In the genomic region with DNA sequence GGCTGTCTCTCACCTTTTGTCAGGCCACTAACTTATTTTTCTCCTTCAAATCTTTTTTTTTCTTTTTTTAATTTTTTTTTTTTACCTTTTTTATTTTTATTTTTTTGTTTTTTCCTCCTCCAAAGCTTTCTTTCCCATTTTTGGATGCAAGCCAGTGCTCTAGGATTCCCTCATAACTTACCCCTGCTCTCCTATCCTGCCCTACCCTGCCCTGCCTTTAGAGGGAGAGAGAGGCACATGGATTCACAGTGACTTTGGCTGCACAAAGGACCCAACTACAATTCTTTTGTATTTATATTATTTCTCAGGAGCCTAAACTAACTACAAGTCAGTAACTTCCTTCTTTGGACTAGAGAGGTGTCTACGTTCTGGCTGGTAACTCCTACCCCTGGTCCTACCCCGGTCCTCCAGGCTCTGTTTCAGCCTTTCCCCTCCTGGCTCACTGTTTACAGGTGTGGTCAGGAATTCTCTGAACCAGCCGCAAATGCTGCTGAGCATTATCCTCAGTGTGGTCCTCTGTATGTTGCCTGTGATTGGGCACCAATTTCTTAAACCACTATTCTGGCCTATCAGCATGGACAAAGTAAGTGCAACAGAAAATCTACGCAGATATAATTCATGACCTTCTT, we compare ENCODE assay signal across 8 cellular contexts. TPM values are rescaled to one million over a fixed set of nuclear protein-coding genes. Genes with fewer than 3 reads are reported as not detected.
DNase-seq lines count a peak whose midpoint lies in the region; ATAC-seq and TF ChIP-seq lines count a peak whose summit lies in the region.

No MANE protein-coding gene starts in this region.

- H3K9me3 ChIP-seq in Caco-2, result no peaks in the 10 kb centered on the region
- H3K9me3 ChIP-seq in Peyer's patch, result no peaks in the 10 kb centered on the region
- no peaks in the 10 kb centered on the region for H3K9me3 ChIP-seq in lower lobe of right lung

- H3K36me3 ChIP-seq in Caco-2 (ENCODE audit: control insufficient read depth, insufficient read depth, low read length) (no peaks in the 10 kb centered on the region), Peyer's patch (no peaks in the 10 kb centered on the region), lower lobe of right lung (no peaks in the 10 kb centered on the region)

- no peak for TF ChIP-seq POLR2A in Peyer's patch (IDR thresholded peaks at IDR 0.05)

- no peak overlapping the region for H3K4me3 ChIP-seq in Caco-2 (ENCODE audit: low read depth, low read length)
- no peak overlapping the region for H3K4me3 ChIP-seq in Peyer's patch
- no peak overlapping the region for H3K4me3 ChIP-seq in cardiac fibroblast (replicated peaks in 1 of 2; ENCODE audit: low read depth in 2 of 2, low read length in 2 of 2)
- no peak overlapping the region for H3K4me3 ChIP-seq in lower lobe of right lung

- H3K4me3 Mint-ChIP-seq in Caco-2 (ENCODE audit: unreplicated experiment) (no peak overlapping the region), HFFc6 (no peak overlapping the region)

- H3K4me1 Mint-ChIP-seq in Caco-2 (ENCODE audit: low read depth, unreplicated experiment) (peaks cover 4% of the 10 kb centered on the region), HFFc6 (ENCODE audit: low read depth) (peaks cover 33% of the 10 kb centered on the region)

- H3K27me3 ChIP-seq in Caco-2 (replicated peaks; ENCODE audit: control insufficient read depth, insufficient read depth, low read length) (no peaks in the 10 kb centered on the region), Peyer's patch (no peaks in the 10 kb centered on the region), lower lobe of right lung (ENCODE audit: low read depth) (no peaks in the 10 kb centered on the region)

- DNase-seq in Caco-2, result peak; percentile 55 to 62
- DNase-seq in HFFc6, result peak; percentile 76
- peak in 2 of 3 donors; percentile 46 to 71 for DNase-seq in Peyer's patch
- DNase-seq in cardiac fibroblast (ENCODE audit: low read depth in 2 of 2), result peak; percentile 84 to 87
- no peak for DNase-seq in lower lobe of right lung
- DNase-seq in NCI-H774 (lab: John Stamatoyannopoulos, UW), result no peak

- H3K4me1 ChIP-seq in Caco-2 (peaks cover 4% of the 10 kb centered on the region; the same call in 1 of the 2 replicates), Peyer's patch (no peaks in the 10 kb centered on the region), lower lobe of right lung (peaks cover 5% of the 10 kb centered on the region)

- H3K27ac ChIP-seq in Peyer's patch, result no peak overlapping the region
- H3K27ac ChIP-seq in lower lobe of right lung, result no peak overlapping the region

- H3K27me3 Mint-ChIP-seq in Caco-2 (ENCODE audit: insufficient read depth, unreplicated experiment), result no peaks in the 10 kb centered on the region
- no peaks in the 10 kb centered on the region; the same call in none of the 2 replicates for H3K27me3 Mint-ChIP-seq in HFFc6 (ENCODE audit: insufficient read depth)

- intact Hi-C loops in Caco-2 (cut with micrococcal nuclease; ENCODE audit: unreplicated experiment), result loop anchor here (1.0 to 10.0 kb wide), 2 partner anchors 73 to 253 kb away; a partner anchor contains a TSS
- intact Hi-C loops in lower lobe of right lung (cut with DNase I), result no loop called here

- no TSS peak for BruUV-seq in Caco-2 (replicated peaks; lab: Mats Ljungman, UMichigan)

- POLR2A ChIA-PET in Caco-2 (lab: Charles Lee), result interaction anchor here (0.6 kb wide), 1 partner anchor 57 kb away, joined by 4 read pairs; no protein-coding TSS in a partner anchor

- H3K9me3 Mint-ChIP-seq in Caco-2 (ENCODE audit: unreplicated experiment), result no peaks in the 10 kb centered on the region
- H3K9me3 Mint-ChIP-seq in HFFc6, result no peaks in the 10 kb centered on the region

- H3K27ac Mint-ChIP-seq in Caco-2 (ENCODE audit: unreplicated experiment) (no peak overlapping the region), HFFc6 (peak overlapping the region; percentile 64)

- CTCF ChIA-PET in Caco-2 (lab: Charles Lee), result interaction anchor here (0.6 to 1.4 kb wide), 4 partner anchors 9 to 353 kb away, joined by 3 to 4 read pairs (median 4); no protein-coding TSS in a partner anchor

- peak; percentile 41 to 86 for TF ChIP-seq CTCF in Caco-2 (IDR thresholded peaks at IDR 0.05; ENCODE audit: insufficient read depth in 1 of 2, low read depth in 1 of 2, low read length in 1 of 2, severe bottlenecking in 1 of 2, unreplicated experiment in 1 of 2)
- TF ChIP-seq CTCF in HFFc6 (IDR thresholded peaks at IDR 0.05), result peak; percentile 84
- peak in 5 of 6 experiments; percentile 16 to 77 (median 64) for TF ChIP-seq CTCF in Peyer's patch (IDR thresholded peaks at IDR 0.05)
- TF ChIP-seq CTCF in cardiac fibroblast (IDR thresholded peaks at IDR 0.05; ENCODE audit: low read depth, low read length), result peak; percentile 94
- TF ChIP-seq CTCF in lower lobe of right lung (IDR thresholded peaks at IDR 0.05), result peak; percentile 65

- ATAC-seq in lower lobe of right lung, result peak; percentile 74 to 80
- ATAC-seq in HG03196 (IDR thresholded peaks at IDR 0.05; ENCODE audit: unreplicated experiment), result no peak
- ATAC-seq in HG03565 (IDR thresholded peaks at IDR 0.05; ENCODE audit: unreplicated experiment), result no peak

- no peaks in the 10 kb centered on the region for H3K36me3 Mint-ChIP-seq in Caco-2 (ENCODE audit: insufficient read depth, unreplicated experiment)
- no peaks in the 10 kb centered on the region for H3K36me3 Mint-ChIP-seq in HFFc6 (ENCODE audit: low read depth)

RNA-seq across cellular contexts. Expression of a gene that starts 8.4 kb away (rescaled TPM):
- total RNA-seq in Caco-2 (2022), result 13.0 and 13.5 TPM in 2 replicates
- total RNA-seq in HFFc6 (2021; fragmentation: NEBNext Ultra II Directional; extraction: Animal tissue kit (Norgen Biotek cat#: 25700)), result 10 to 100 TPM; 54.0 to 70.7 (median 59.9) TPM
- total RNA-seq in Peyer's patch, result 10 to 100 TPM in 1 of 4 donors, 1 to 10 TPM in 3; 3.0 to 17.3 (median 5.5) TPM
- 23.6 TPM for total RNA-seq in lower lobe of right lung

Comparison
In these comparisons a context has a peak if more than half of its experiments do, and no peak if none do; other contexts are left out.
1. DNase-seq: peak in Caco-2 (2 of 2), HFFc6 (single experiment), Peyer's patch (2 of 3) and cardiac fibroblast (2 of 2); none in lower lobe of right lung (single experiment) and NCI-H774 (single experiment).
2. ATAC-seq: peak in lower lobe of right lung (2 of 2); none in HG03196 (single experiment) and HG03565 (single experiment).
3. Peak in every context shown above with its lines, with median percentiles within 50 percentile points of each other: CTCF ChIP-seq.